8 cellular contexts compared by ENCODE assay signal in the genomic region with DNA sequence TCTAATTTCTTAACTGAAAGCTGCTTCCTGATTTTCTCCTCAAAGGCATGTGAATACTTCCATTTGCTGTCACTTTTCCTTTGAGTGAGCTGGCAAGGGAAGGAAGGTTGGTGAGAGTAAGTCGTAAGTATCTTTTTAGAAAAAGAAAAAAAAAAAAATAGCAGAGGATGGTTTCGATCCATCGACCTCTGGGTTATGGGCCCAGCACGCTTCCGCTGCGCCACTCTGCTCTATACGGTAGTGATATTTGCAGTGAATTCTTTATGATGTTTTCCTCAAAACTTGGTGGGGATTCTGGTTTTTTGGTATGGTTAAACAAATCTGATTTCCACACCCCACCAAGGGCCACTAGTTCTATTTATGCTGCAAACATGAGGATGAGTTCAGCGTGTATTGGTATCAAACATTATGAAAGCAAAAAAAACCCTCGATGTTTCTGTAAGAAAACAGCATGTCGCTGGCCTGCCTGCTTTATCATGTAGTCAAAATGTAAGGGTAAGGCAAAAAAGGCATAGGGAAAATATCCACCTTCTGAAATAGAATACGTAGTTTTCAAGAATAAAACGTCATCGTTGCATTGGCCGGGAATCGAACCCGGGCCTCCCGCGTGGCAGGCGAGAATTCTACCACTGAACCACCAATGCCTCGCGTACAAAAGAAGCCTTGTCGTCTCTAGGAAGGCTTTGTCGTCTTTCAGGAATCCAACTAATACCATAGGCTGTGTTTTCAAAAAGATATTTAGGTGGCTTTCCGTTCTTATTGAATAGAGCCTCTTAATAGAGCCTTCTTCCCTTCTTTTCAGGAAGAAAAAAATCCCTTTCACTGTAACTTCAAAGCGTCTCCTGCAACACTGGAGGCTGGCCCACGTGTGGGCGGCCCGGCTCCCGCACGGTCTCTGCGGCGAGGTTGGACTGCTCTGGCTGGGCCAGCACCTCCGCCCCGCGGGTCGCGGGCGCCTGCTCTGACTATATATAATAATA. TPM values are rescaled to one million over a fixed set of nuclear protein-coding genes. Genes with fewer than 3 reads are reported as not detected.
DNase-seq lines count a peak whose midpoint lies in the region; ATAC-seq, FAIRE-seq and TF ChIP-seq lines count a peak whose summit lies in the region.

No MANE protein-coding gene starts in this region.

- TF ChIP-seq POLR2A in A549 (IDR thresholded peaks at IDR 0.05; ENCODE audit: low read length) (no peak), GM18526 (IDR thresholded peaks at IDR 0.05; ENCODE audit: extremely low read depth, insufficient read length) (peak; percentile 36)

- no peak for FAIRE-seq in A549 (lab: Jason Lieb, UNC)

- no peak for TF ChIP-seq CTCF in A549 (IDR thresholded peaks at IDR 0.05)

- 0 out of 3 replicates have a peak, but pooled peaks cover 3% of the 10 kb centered on the region for H3K4me1 ChIP-seq in A549

- peak overlapping the region; percentile 73 to 86 for H3K27ac ChIP-seq in A549

- H3K9me3 ChIP-seq in A549: no peaks in the 10 kb centered on the region

- WGBS in A549 (ENCODE audit: missing lambda C conversion rate): under 1% methylated on average over 38 of the region's 38 CpGs

- ATAC-seq in A549 (peak; percentile 95 to 98), HG03097 (IDR thresholded peaks at IDR 0.05; ENCODE audit: low FRiP score, unreplicated experiment) (peak; percentile 71)

- TF ChIP-seq EP300 in A549 (IDR thresholded peaks at IDR 0.05): no peak

- CTCF ChIA-PET in A549 (lab: Yijun Ruan, JAX): no interaction called here

- POLR2A ChIA-PET in A549 (lab: Yijun Ruan, JAX): interaction anchor here (1.0 to 1.4 kb wide), 3 partner anchors 10 to 95 kb away, joined by 4 to 9 read pairs (median 4); a partner anchor contains a TSS

- DNase-seq in A549 (ENCODE audit: low read depth in 1 of 2, low spot score in 1 of 2): peak; percentile 35 to 77
- DNase-seq in NCI-H2227 (lab: John Stamatoyannopoulos, UW; ENCODE audit: unreplicated experiment): peak; percentile 92
- peak; percentile 86 for DNase-seq in activated CD4-positive, alpha-beta T cell treated with anti-CD3 and anti-CD28 coated beads for 1 hour
- DNase-seq in cerebellum (ENCODE audit: low spot score): peak; percentile 74
- DNase-seq in kidney glomerular epithelial cell (lab: John Stamatoyannopoulos, UW): peak; percentile 82
- peak; percentile 73 to 89 for DNase-seq in stimulated activated CD4-positive, alpha-beta T cell treated with anti-CD3 and anti-CD28 coated beads, Interleukin-1b, Interleukin-23, amount 100 ng/mL, for 1 hour (ENCODE audit: low read depth in 2 of 2)

- H3K4me3 ChIP-seq in A549: peak overlapping the region; percentile 62

- peak overlapping the region; percentile 93 for H3K4me2 ChIP-seq in A549

- no peak for TF ChIP-seq RAD21 in A549 (conservative IDR thresholded peaks at IDR 0.05 in 1 of 2, IDR thresholded peaks at IDR 0.05 in 1 of 2)

TF ChIP-seq in A549, 52 proteins besides CTCF, POLR2A, EP300 and RAD21:
- no peak for TF ChIP-seq KDM1A (IDR thresholded peaks at IDR 0.05; ENCODE audit: low read depth)
- no peak for TF ChIP-seq MAFK (IDR thresholded peaks at IDR 0.05; ENCODE audit: partially characterized antibody)
- no peak for TF ChIP-seq FOSL2 (IDR thresholded peaks at IDR 0.05)
- TF ChIP-seq FOSL2 (CRISPR knock-in tag; IDR thresholded peaks at IDR 0.05): no peak
- no peak for TF ChIP-seq ZC3H11A (IDR thresholded peaks at IDR 0.05)
- 0 out of 5 replicates have a peak, but pooled peaks of 1 of the 2 experiments have one; percentile 45 for TF ChIP-seq JUN (IDR thresholded peaks at IDR 0.05)
- TF ChIP-seq EHMT2 (IDR thresholded peaks at IDR 0.05; ENCODE audit: low read depth): no peak
- no peak for TF ChIP-seq FOXS1 (CRISPR knock-in tag; IDR thresholded peaks at IDR 0.05)
- TF ChIP-seq NFE2L2 (conservative IDR thresholded peaks at IDR 0.05; ENCODE audit: low read length): no peak
- TF ChIP-seq POLR2AphosphoS2 (conservative IDR thresholded peaks at IDR 0.05; ENCODE audit: low read length): no peak
- no peak for TF ChIP-seq CHD4 (IDR thresholded peaks at IDR 0.05; ENCODE audit: borderline replicate concordance)
- TF ChIP-seq ZSCAN20 (CRISPR knock-in tag; IDR thresholded peaks at IDR 0.05): no peak
- TF ChIP-seq PHF8 (IDR thresholded peaks at IDR 0.05; ENCODE audit: borderline replicate concordance, low read depth): peak; percentile 38; the same call in 1 of the 2 replicates
- peak; percentile 69 for TF ChIP-seq SREBF2 (IDR thresholded peaks at IDR 0.05)
- TF ChIP-seq ELK1 (IDR thresholded peaks at IDR 0.05; ENCODE audit: low read depth, low read length): no peak
- TF ChIP-seq CBX8 (IDR thresholded peaks at IDR 0.05): no peak
- no peak for TF ChIP-seq ZNF302 (CRISPR knock-in tag; IDR thresholded peaks at IDR 0.05)
- TF ChIP-seq HOXB13 (CRISPR knock-in tag; IDR thresholded peaks at IDR 0.05; ENCODE audit: low read depth): no peak
- TF ChIP-seq CEBPB (IDR thresholded peaks at IDR 0.05): 0 out of 4 replicates have a peak, but pooled peaks of 1 of the 2 experiments have one; percentile 27
- TF ChIP-seq RCOR1 (IDR thresholded peaks at IDR 0.05; ENCODE audit: low read depth, low read length): no peak
- TF ChIP-seq ATOH8 (CRISPR knock-in tag; IDR thresholded peaks at IDR 0.05; ENCODE audit: low read depth): no peak
- 0 out of 2 replicates have a peak, but pooled peaks have one; percentile 12 for TF ChIP-seq GATA3 (IDR thresholded peaks at IDR 0.05; ENCODE audit: borderline replicate concordance)
- no peak for TF ChIP-seq RARB (CRISPR knock-in tag; IDR thresholded peaks at IDR 0.05)
- TF ChIP-seq MAX (IDR thresholded peaks at IDR 0.05): peak; percentile 73
- no peak for TF ChIP-seq MAZ (IDR thresholded peaks at IDR 0.05; ENCODE audit: borderline replicate concordance, low read depth, low read length)
- peak; percentile 46 for TF ChIP-seq MYC (IDR thresholded peaks at IDR 0.05; ENCODE audit: borderline replicate concordance, low read length)
- TF ChIP-seq, protein P1, sequence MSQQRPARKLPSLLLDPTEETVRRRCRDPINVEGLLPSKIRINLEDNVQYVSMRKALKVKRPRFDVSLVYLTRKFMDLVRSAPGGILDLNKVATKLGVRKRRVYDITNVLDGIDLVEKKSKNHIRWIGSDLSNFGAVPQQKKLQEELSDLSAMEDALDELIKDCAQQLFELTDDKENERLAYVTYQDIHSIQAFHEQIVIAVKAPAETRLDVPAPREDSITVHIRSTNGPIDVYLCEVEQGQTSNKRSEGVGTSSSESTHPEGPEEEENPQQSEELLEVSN (IDR thresholded peaks at IDR 0.05; ENCODE audit: borderline replicate concordance, low read depth): 0 out of 2 replicates have a peak, but pooled peaks have one; percentile 14
- 0 out of 2 replicates have a peak, but pooled peaks have one; percentile 43 for TF ChIP-seq HMGXB4 (CRISPR knock-in tag; IDR thresholded peaks at IDR 0.05; ENCODE audit: borderline replicate concordance)

RNA-seq across cellular contexts. Expression of gene OR2B2, which starts 9.6 kb away (rescaled TPM):
- not detected in 2 replicates for polyA plus RNA-seq in A549 (2011; rRNA removed)
- not detected in 2 replicates for polyA plus RNA-seq in A549 (2012; cell fraction: cytosol; rRNA removed)
- not detected in 2 replicates for polyA plus RNA-seq in A549 (2012; cell fraction: nucleus; rRNA removed)
- not detected in 3 replicates for polyA plus RNA-seq in A549 (2017; fragmentation: RNase III; extraction: RNeasy Plus Mini Kit Qiagen cat#74134 plus additional on column Dnase treatment)
- polyA minus RNA-seq in A549 (2011; rRNA and poly(A)+ RNA removed): not detected in 2 replicates
- not detected for total RNA-seq in cerebellum

RNA-seq across cellular contexts. Expression of gene OR2B6, which starts 54.4 kb away (rescaled TPM):
- polyA plus RNA-seq in A549 (2011; rRNA removed) (0.59 and 0.85 TPM in 2 replicates), A549 (2017; fragmentation: RNase III; extraction: RNeasy Plus Mini Kit Qiagen cat#74134 plus additional on column Dnase treatment) (0.11 to 0.24 TPM (median 0.18 TPM) in 3 replicates)
- 0.05 TPM in 1 of 2 replicates, not detected in the other for polyA plus RNA-seq in A549 (2012; cell fraction: cytosol; rRNA removed)
- 0.78 and 1.2 TPM in 2 replicates for polyA plus RNA-seq in A549 (2012; cell fraction: nucleus; rRNA removed)
- polyA minus RNA-seq in A549 (2011; rRNA and poly(A)+ RNA removed): 0.58 and 1.2 TPM in 2 replicates
- total RNA-seq in cerebellum: not detected

Comparison
In these comparisons a context has a peak if more than half of its experiments do, and no peak if none do; other contexts are left out.
1. Peak in every context shown above with its lines: DNase-seq, ATAC-seq, H3K4me3 ChIP-seq and H3K27ac ChIP-seq.